ENCODE assay signal across 11 cellular contexts in the genomic region with DNA sequence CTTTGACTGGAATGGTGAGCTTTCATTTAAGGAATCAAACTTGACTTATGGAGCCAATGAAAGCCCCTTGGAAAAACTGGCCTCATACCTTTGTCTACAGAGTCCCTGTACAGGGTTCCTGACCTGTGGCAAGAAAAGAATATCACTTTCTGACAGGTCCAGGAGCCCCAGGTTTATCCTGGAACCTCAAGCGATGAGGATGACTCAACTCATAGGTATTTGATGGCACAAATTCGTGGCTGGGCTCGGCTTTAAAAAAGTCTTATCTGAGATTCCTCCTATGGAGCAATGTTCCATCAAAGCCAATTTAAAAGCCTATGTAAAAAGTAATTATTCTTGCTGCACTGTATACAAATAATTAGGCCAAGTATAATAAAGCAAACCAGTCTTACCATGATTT. TPM values are rescaled to one million over a fixed set of nuclear protein-coding genes. Genes with fewer than 3 reads are reported as not detected.
DNase-seq lines count a peak whose midpoint lies in the region; ATAC-seq, FAIRE-seq and TF ChIP-seq lines count a peak whose summit lies in the region.
"Not testable (repeated sequence)": the region's sequence is repeated elsewhere in the genome, so short reads cannot be mapped to it uniquely, and the experiment has no call there.
"Had no signal": no experiment of that assay in that cellular context is flagged by ENCODE, and none has a peak within 500 bp of the region (broad histone marks: within the 10 kb centered on the region; RNA-seq: fewer than 3 reads in every experiment).

No MANE protein-coding gene starts in this region.

- not testable (repeated sequence) for H3K9me1 ChIP-seq in K562 (ENCODE audit: control insufficient read depth, insufficient read depth, low read length)

- not testable (repeated sequence) for TF ChIP-seq RAD21 in K562 (CRISPR knock-in tag; conservative IDR thresholded peaks at IDR 0.05 in 1 of 2, IDR thresholded peaks at IDR 0.05 in 1 of 2)

- DNase-seq in EL, result peak; percentile 22
- DNase-seq in M059J (ENCODE audit: low read depth), result peak; percentile 40
- DNase-seq in RPMI7951 (ENCODE audit: low read depth), result peak; percentile 27
- not testable (repeated sequence) for DNase-seq in K562 (ENCODE audit: extremely low read depth in 1 of 4, low spot score in 3 of 4)
- DNase-seq in colonic mucosa, result peak; percentile 45
- peak; percentile 32 for DNase-seq in iris pigment epithelial cell (ENCODE audit: low read depth)

- not testable (repeated sequence) for H3K36me3 ChIP-seq in K562 (ENCODE audit: control insufficient read depth, insufficient read depth, low read length); colonic mucosa

- H3K4me1 ChIP-seq in K562 (replicated peaks in 1 of 2; ENCODE audit: control insufficient read depth in 2 of 2, insufficient read depth in 2 of 2, low read length in 2 of 2) (peaks cover 0 to 10% of the 10 kb centered on the region in 2 experiments; a peak in 2 of 5 replicates), colonic mucosa (peaks cover 15% of the 10 kb centered on the region)

- not testable (repeated sequence) for FAIRE-seq in K562 (lab: Jason Lieb, UNC)

- WGBS in K562 (ENCODE audit: insufficient coverage, low coverage, missing lambda C conversion rate), result 0% methylated on average over 3 of the region's 3 CpGs

- H3K27ac ChIP-seq in K562 (ENCODE audit: extremely low read depth, low read depth, low read length); colonic mucosa: not testable (repeated sequence)

- in situ Hi-C loops in K562 (cut with MboI), result not testable (repeated sequence)

- H2AFZ ChIP-seq in K562 (ENCODE audit: low read depth, low read length), result not testable (repeated sequence)

- TF ChIP-seq CTCF in K562 (IDR thresholded peaks at IDR 0.05 in 2 of 3, conservative IDR thresholded peaks at IDR 0.05 in 1 of 3; ENCODE audit: insufficient read depth in 2 of 3, low read depth in 1 of 3, low read length in 3 of 3); colonic mucosa (IDR thresholded peaks at IDR 0.05): not testable (repeated sequence)

- not testable (repeated sequence) for TF ChIP-seq POLR2A in K562 (conservative IDR thresholded peaks at IDR 0.05)

- intact Hi-C loops in K562 (cut with micrococcal nuclease); colonic mucosa (cut with DNase I): not testable (repeated sequence)

- CTCF ChIA-PET in K562 (lab: Yijun Ruan, JAX; ENCODE audit: low intra/inter-chr PET ratio), result not testable (repeated sequence)

- not testable (repeated sequence) for H3K9me3 ChIP-seq in K562 (replicated peaks; ENCODE audit: control insufficient read depth, insufficient read depth, low read depth, low read length); colonic mucosa

- ATAC-seq in K562, result not testable (repeated sequence)

- TF ChIP-seq EP300 in K562 (IDR thresholded peaks at IDR 0.05; ENCODE audit: low read length), result not testable (repeated sequence)

- not testable (repeated sequence) for BruUV-seq in K562 (replicated peaks; lab: Mats Ljungman, UMichigan)

- not testable (repeated sequence) for H3K9ac ChIP-seq in K562 (ENCODE audit: insufficient read depth in 1 of 2, low read depth in 2 of 2, low read length in 2 of 2); colonic mucosa (ENCODE audit: low read depth in 2 of 2, low read length in 2 of 2)

- H3K4me3 ChIP-seq in K562, colonic mucosa: not testable (repeated sequence)

- not testable (repeated sequence) for H3K4me2 ChIP-seq in K562 (ENCODE audit: insufficient read depth, low read length)

- H3K79me2 ChIP-seq in K562 (ENCODE audit: control insufficient read depth, insufficient read depth, low read length), result not testable (repeated sequence)

- H4K20me1 ChIP-seq in K562 (replicated peaks; ENCODE audit: control insufficient read depth, insufficient read depth, low read length), result not testable (repeated sequence)

- H3K27me3 ChIP-seq in K562 (ENCODE audit: control insufficient read depth in 2 of 2, insufficient read depth in 2 of 2, low read length in 2 of 2); colonic mucosa: not testable (repeated sequence)

- POLR2A ChIA-PET in K562 (lab: Yijun Ruan, JAX), result not testable (repeated sequence)

TF ChIP-seq in K562, 482 proteins besides CTCF, POLR2A, EP300 and RAD21:
- TF ChIP-seq JUND (IDR thresholded peaks at IDR 0.05; ENCODE audit: borderline replicate concordance, low read depth, low read length), result peak; percentile 19; the same call in 1 of the 2 replicates
- TF ChIP-seq JUND (tag; IDR thresholded peaks at IDR 0.05; ENCODE audit: borderline replicate concordance, low read depth, low read length), result not testable (repeated sequence)

RNA-seq across cellular contexts. Expression of a gene that starts 14.8 kb away (rescaled TPM):
- total RNA-seq in M059J (2014; rRNA removed; shearing (Covaris generic)), result not detected in 2 replicates
- not detected in 2 replicates for total RNA-seq in RPMI7951 (2014; rRNA removed; shearing (Covaris generic))
- 0.51 and 1.8 TPM in 2 replicates for total RNA-seq in K562 (2011; cell fraction: chromatin; rRNA removed; ENCODE audit: low replicate concordance)
- 1.8 and 2.2 TPM in 2 replicates for total RNA-seq in K562 (2011; cell fraction: nucleolus; rRNA removed)
- 1.1 TPM in 1 of 2 replicates, not detected in the other for total RNA-seq in K562 (2011; cell fraction: nucleoplasm; rRNA removed)
- total RNA-seq in K562 (2014; rRNA removed) (0.61 TPM in 1 of 2 replicates, not detected in the other), K562 (2014; rRNA removed; fragmentation: Illumina TruSeq; extraction: Trizol) (not detected in 2 replicates), K562 (2015; rRNA removed; fragmentation: Illumina TruSeq; extraction: Trizol) (not detected in 2 replicates), K562 (2021) (0.31 and 0.42 TPM in 2 replicates), colonic mucosa (10 to 100 TPM; 34.2 to 70.2 TPM)
- polyA plus RNA-seq in K562 (2011; rRNA removed) (0.08 TPM in 1 of 2 replicates, not detected in the other), K562 (2014; fragmentation: Illumina TruSeq; extraction: Trizol) (not detected in 2 replicates), K562 (2014; fragmentation: Nextera tagmentation; extraction: Ambion mirVana) (not detected), K562 (2014; rRNA removed) (0.38 TPM in 1 of 2 replicates, not detected in the other)
- not detected in 2 replicates for polyA plus RNA-seq in K562 (2011; cell fraction: cytosol; rRNA removed)
- 0.15 and 0.43 TPM in 2 replicates for polyA plus RNA-seq in K562 (2011; cell fraction: nucleus; rRNA removed)
- polyA plus RNA-seq in K562 (2012), result 0.90 and 1.00 TPM in 2 replicates
- not detected in 2 replicates for polyA minus RNA-seq in K562 (2011; rRNA and poly(A)+ RNA removed)
- polyA minus RNA-seq in K562 (2011; cell fraction: cytosol; rRNA and poly(A)+ RNA removed), result not detected in 2 replicates
- polyA minus RNA-seq in K562 (2011; cell fraction: nucleus; rRNA and poly(A)+ RNA removed), result 0.33 and 0.67 TPM in 2 replicates
- total RNA-seq: Calu3, Daoy, GM23248, IMR-90 had no signal
- polyA plus RNA-seq: CD4-positive, CD25-positive, alpha-beta regulatory T cell; GM23248 had no signal

RNA-seq across cellular contexts. Expression of a gene that starts 17.6 kb away (rescaled TPM):
- not detected in 2 replicates for total RNA-seq in M059J (2014; rRNA removed; shearing (Covaris generic))
- not detected in 2 replicates for total RNA-seq in RPMI7951 (2014; rRNA removed; shearing (Covaris generic))
- total RNA-seq in K562 (2011; cell fraction: chromatin; rRNA removed; ENCODE audit: low replicate concordance), result 1.3 TPM in 1 of 2 replicates, not detected in the other
- total RNA-seq in K562 (2011; cell fraction: nucleolus; rRNA removed), result 0.50 and 0.66 TPM in 2 replicates
- total RNA-seq in K562 (2011; cell fraction: nucleoplasm; rRNA removed), result 0.29 and 1.1 TPM in 2 replicates
- total RNA-seq in K562 (2014; rRNA removed) (not detected in 2 replicates), K562 (2014; rRNA removed; fragmentation: Illumina TruSeq; extraction: Trizol) (not detected in 2 replicates), K562 (2015; rRNA removed; fragmentation: Illumina TruSeq; extraction: Trizol) (not detected in 2 replicates), K562 (2021) (0.38 and 0.40 TPM in 2 replicates), colonic mucosa (10 to 100 TPM; 36.9 to 84.5 TPM)
- polyA plus RNA-seq in K562 (2011; rRNA removed) (0.12 TPM in 1 of 2 replicates, not detected in the other), K562 (2014; fragmentation: Illumina TruSeq; extraction: Trizol) (not detected in 2 replicates), K562 (2014; fragmentation: Nextera tagmentation; extraction: Ambion mirVana) (not detected), K562 (2014; rRNA removed) (0.01 TPM in 1 of 2 replicates, not detected in the other)
- polyA plus RNA-seq in K562 (2011; cell fraction: cytosol; rRNA removed), result 0.12 and 0.21 TPM in 2 replicates
- 0.14 and 0.65 TPM in 2 replicates for polyA plus RNA-seq in K562 (2011; cell fraction: nucleus; rRNA removed)
- 0.55 and 1.1 TPM in 2 replicates for polyA plus RNA-seq in K562 (2012)
- polyA minus RNA-seq in K562 (2011; rRNA and poly(A)+ RNA removed), result not detected in 2 replicates
- polyA minus RNA-seq in K562 (2011; cell fraction: cytosol; rRNA and poly(A)+ RNA removed), result not detected in 2 replicates
- 0.27 TPM in 1 of 2 replicates, not detected in the other for polyA minus RNA-seq in K562 (2011; cell fraction: nucleus; rRNA and poly(A)+ RNA removed)
- total RNA-seq: Daoy, GM23248, IMR-90 had no signal
- polyA plus RNA-seq: GM23248, IMR-90 had no signal

RNA-seq across cellular contexts. Expression of a gene that starts 57.0 kb away (rescaled TPM):
- 3.5 and 6.1 TPM in 2 replicates for total RNA-seq in M059J (2014; rRNA removed; shearing (Covaris generic))
- 5.6 and 15.4 TPM in 2 replicates for total RNA-seq in RPMI7951 (2014; rRNA removed; shearing (Covaris generic))
- total RNA-seq in K562 (2011; cell fraction: chromatin; rRNA removed; ENCODE audit: low replicate concordance), result 47.1 and 160 TPM in 2 replicates
- total RNA-seq in K562 (2011; cell fraction: nucleolus; rRNA removed), result 99.4 and 106 TPM in 2 replicates
- total RNA-seq in K562 (2011; cell fraction: nucleoplasm; rRNA removed), result 49.9 and 63.9 TPM in 2 replicates
- total RNA-seq in K562 (2014; rRNA removed) (22.4 and 23.3 TPM in 2 replicates), K562 (2014; rRNA removed; fragmentation: Illumina TruSeq; extraction: Trizol) (1.7 and 4.4 TPM in 2 replicates), K562 (2015; rRNA removed; fragmentation: Illumina TruSeq; extraction: Trizol) (10.3 and 10.9 TPM in 2 replicates), K562 (2021) (26.0 and 30.8 TPM in 2 replicates), colonic mucosa (10 to 100 TPM; 42.0 to 76.6 TPM)
- polyA plus RNA-seq in K562 (2011; rRNA removed) (15.2 and 25.7 TPM in 2 replicates), K562 (2014; fragmentation: Illumina TruSeq; extraction: Trizol) (5.1 and 10.1 TPM in 2 replicates), K562 (2014; fragmentation: Nextera tagmentation; extraction: Ambion mirVana) (under 1 TPM; 0.39 to 0.52 TPM), K562 (2014; rRNA removed) (26.5 and 29.0 TPM in 2 replicates)
- 10.4 and 20.9 TPM in 2 replicates for polyA plus RNA-seq in K562 (2011; cell fraction: cytosol; rRNA removed)
- polyA plus RNA-seq in K562 (2011; cell fraction: nucleus; rRNA removed), result 136 and 197 TPM in 2 replicates
- polyA plus RNA-seq in K562 (2012), result 28.7 and 36.6 TPM in 2 replicates
- polyA minus RNA-seq in K562 (2011; rRNA and poly(A)+ RNA removed), result 4.4 and 10.4 TPM in 2 replicates
- polyA minus RNA-seq in K562 (2011; cell fraction: cytosol; rRNA and poly(A)+ RNA removed), result 14.4 and 21.0 TPM in 2 replicates
- polyA minus RNA-seq in K562 (2011; cell fraction: nucleus; rRNA and poly(A)+ RNA removed), result 33.7 and 35.7 TPM in 2 replicates

Comparison
In these comparisons a context has a peak if more than half of its experiments do, and no peak if none do; other contexts are left out.
1. RNA of a gene that starts 14.8 kb away (total RNA-seq): 34.2 to 70.2 TPM in colonic mucosa; 0.31 to 2.2 TPM in K562, not detected in M059J and not detected in RPMI7951; every median in the first group is over 10 times any median in the second.
2. RNA of a gene that starts 17.6 kb away (total RNA-seq): 36.9 to 84.5 TPM in colonic mucosa; not detected in M059J, not detected in RPMI7951 and 0.29 to 1.3 TPM in K562; every median in the first group is over 10 times any median in the second.